In genomic region chr12:25387136-25388050, GRCh38 we compare ENCODE assay signal across 8 cellular contexts.
DNase-seq lines count a peak whose midpoint lies in the region; ATAC-seq, FAIRE-seq and TF ChIP-seq lines count a peak whose summit lies in the region.

No MANE protein-coding gene starts in this region.

- DNase-seq in CD4-positive, CD25-positive, alpha-beta regulatory T cell: peak; percentile 65 to 89 (median 84)
- DNase-seq in GM23248 (peak; percentile 94), NCI-H1694 (lab: John Stamatoyannopoulos, UW) (peak; percentile 97), T-helper 17 cell (peak; percentile 43 to 73 (median 58)), astrocyte (ENCODE audit: low read depth) (peak; percentile 73), hepatic stellate cell (ENCODE audit: low spot score) (peak; percentile 54), putamen (ENCODE audit: low spot score) (peak; percentile 86), urothelium cell line (ENCODE audit: low spot score) (peak; percentile 72)

- H3K36me3 ChIP-seq in CD4-positive, CD25-positive, alpha-beta regulatory T cell (ENCODE audit: control insufficient read depth, insufficient read depth, low read length): no peaks in the 10 kb centered on the region
- H3K36me3 ChIP-seq in GM23248 (ENCODE audit: low read depth) (no peaks in the 10 kb centered on the region), astrocyte (ENCODE audit: insufficient read depth, low read length) (no peaks in the 10 kb centered on the region)

- peaks cover 16 to 50% (median 28%) of the 10 kb centered on the region in 4 donors for H3K4me1 Mint-ChIP-seq in CD4-positive, CD25-positive, alpha-beta regulatory T cell
- H3K4me1 Mint-ChIP-seq in T-helper 17 cell (peaks cover 48% of the 10 kb centered on the region), astrocyte (ENCODE audit: low read depth, unreplicated experiment) (peaks cover 8% of the 10 kb centered on the region)

- H3K27me3 Mint-ChIP-seq in CD4-positive, CD25-positive, alpha-beta regulatory T cell: peaks cover 40% of the 10 kb centered on the region
- no peaks in the 10 kb centered on the region for H3K27me3 Mint-ChIP-seq in T-helper 17 cell
- H3K27me3 Mint-ChIP-seq in astrocyte (ENCODE audit: low read depth, unreplicated experiment): peaks cover 7% of the 10 kb centered on the region

- H3K9me2 ChIP-seq in GM23248 (ENCODE audit: insufficient read depth): no peaks in the 10 kb centered on the region

- no peak for FAIRE-seq in astrocyte (lab: Jason Lieb, UNC)
- no peak for FAIRE-seq in urothelium cell line (lab: Jason Lieb, UNC)

- peak overlapping the region; percentile 100 for H3K9ac ChIP-seq in GM23248
- H3K9ac ChIP-seq in astrocyte (ENCODE audit: low read length): peak overlapping the region; percentile 100

- H3K9me3 Mint-ChIP-seq in CD4-positive, CD25-positive, alpha-beta regulatory T cell: peaks cover 0 to 2% (median 0%) of the 10 kb centered on the region in 7 donors
- H3K9me3 Mint-ChIP-seq in astrocyte (ENCODE audit: unreplicated experiment): peaks cover 2% of the 10 kb centered on the region

- H3F3A ChIP-seq in GM23248 (ENCODE audit: insufficient read depth): peaks cover 26% of the 10 kb centered on the region

- no peaks in the 10 kb centered on the region for H4K20me1 ChIP-seq in GM23248 (ENCODE audit: insufficient read depth)
- no peaks in the 10 kb centered on the region for H4K20me1 ChIP-seq in astrocyte (ENCODE audit: insufficient read depth, low read length)

- H3K36me3 Mint-ChIP-seq in CD4-positive, CD25-positive, alpha-beta regulatory T cell: no peaks in the 10 kb centered on the region
- H3K36me3 Mint-ChIP-seq in T-helper 17 cell (ENCODE audit: low read depth) (no peaks in the 10 kb centered on the region), astrocyte (ENCODE audit: low read depth, unreplicated experiment) (no peaks in the 10 kb centered on the region)

- peak overlapping the region; percentile 94 to 98 (median 96) for H3K4me3 Mint-ChIP-seq in CD4-positive, CD25-positive, alpha-beta regulatory T cell
- peak overlapping the region; percentile 96 for H3K4me3 Mint-ChIP-seq in T-helper 17 cell
- no peak overlapping the region for H3K4me3 Mint-ChIP-seq in astrocyte (ENCODE audit: unreplicated experiment)

- peak overlapping the region; percentile 100 for H3K27ac ChIP-seq in CD4-positive, CD25-positive, alpha-beta regulatory T cell (ENCODE audit: insufficient read depth, low read length, poor library complexity, severe bottlenecking)
- H3K27ac ChIP-seq in GM23248 (peak overlapping the region; percentile 99), astrocyte (ENCODE audit: low read depth, low read length) (peak overlapping the region; percentile 100)

- peak overlapping the region; percentile 97 for H3K4me2 ChIP-seq in GM23248 (ENCODE audit: unreplicated experiment)
- H3K4me2 ChIP-seq in astrocyte (ENCODE audit: low read length): peak overlapping the region; percentile 96

- H3K4me1 ChIP-seq in CD4-positive, CD25-positive, alpha-beta regulatory T cell (ENCODE audit: control insufficient read depth, insufficient read depth, low read length, poor library complexity, severe bottlenecking): peaks cover 34% of the 10 kb centered on the region
- 0 out of 2 replicates have a peak, but pooled peaks cover 5% of the 10 kb centered on the region for H3K4me1 ChIP-seq in GM23248 (ENCODE audit: insufficient read depth)
- H3K4me1 ChIP-seq in astrocyte (ENCODE audit: insufficient read depth, low read length): peaks cover 11% of the 10 kb centered on the region

- 19% methylated on average over 16 of the region's 16 CpGs for WGBS in GM23248 (ENCODE audit: low coverage in 1 of 2, low lambda C conversion rate in 2 of 2, missing lambda C conversion rate in 2 of 2), 2 experiments

- peak; percentile 10 to 20 for ATAC-seq in CD4-positive, CD25-positive, alpha-beta regulatory T cell (ENCODE audit: low read depth in 2 of 2)
- peak; percentile 15 for ATAC-seq in T-helper 17 cell

- peak overlapping the region; percentile 67 for H2AFZ ChIP-seq in GM23248
- no peak overlapping the region for H2AFZ ChIP-seq in astrocyte (ENCODE audit: low read depth, low read length)

- in situ Hi-C loops in GM23248 (cut with MboI): no loop called here

- TF ChIP-seq CTCF in astrocyte (IDR thresholded peaks at IDR 0.05; ENCODE audit: insufficient read depth, low read depth, low read length): peak; percentile 94

- peak overlapping the region; percentile 84 for H3K4me3 ChIP-seq in CD4-positive, CD25-positive, alpha-beta regulatory T cell (ENCODE audit: low read depth, low read length)
- peak overlapping the region; percentile 81 for H3K4me3 ChIP-seq in GM23248
- peak overlapping the region; percentile 72 for H3K4me3 ChIP-seq in astrocyte (ENCODE audit: insufficient read depth, low read depth, low read length)

- no peaks in the 10 kb centered on the region for H3K9me3 ChIP-seq in CD4-positive, CD25-positive, alpha-beta regulatory T cell (ENCODE audit: control insufficient read depth in 2 of 2, low read length in 2 of 2)
- H3K9me3 ChIP-seq in GM23248 (ENCODE audit: low read depth) (no peaks in the 10 kb centered on the region), T-helper 17 cell (ENCODE audit: control insufficient read depth, low read length, poor library complexity, severe bottlenecking) (no peaks in the 10 kb centered on the region), astrocyte (ENCODE audit: insufficient read depth, low read depth, low read length) (no peaks in the 10 kb centered on the region)

- H3K27ac Mint-ChIP-seq in CD4-positive, CD25-positive, alpha-beta regulatory T cell: peak overlapping the region; percentile 85 to 100 (median 99)
- H3K27ac Mint-ChIP-seq in T-helper 17 cell (peak overlapping the region; percentile 100), astrocyte (ENCODE audit: unreplicated experiment) (peak overlapping the region; percentile 23)

- no peaks in the 10 kb centered on the region for H3K79me2 ChIP-seq in GM23248 (ENCODE audit: insufficient read depth)
- no peaks in the 10 kb centered on the region for H3K79me2 ChIP-seq in astrocyte (ENCODE audit: insufficient read depth, low read length)

- H3K27me3 ChIP-seq in CD4-positive, CD25-positive, alpha-beta regulatory T cell (ENCODE audit: control insufficient read depth, insufficient read depth, low read length): no peaks in the 10 kb centered on the region
- H3K27me3 ChIP-seq in GM23248 (replicated peaks; ENCODE audit: insufficient read depth) (no peaks in the 10 kb centered on the region), astrocyte (ENCODE audit: insufficient read depth, low read length) (no peaks in the 10 kb centered on the region)

Comparison
In these comparisons a context has a peak if more than half of its experiments do, and no peak if none do; other contexts are left out.
1. Peak in every context shown above with its lines: DNase-seq, ATAC-seq, H3K4me3 ChIP-seq and H3K27ac ChIP-seq.
2. H3K27ac Mint-ChIP-seq: peak in every context shown above with its lines; median percentile 100 in T-helper 17 cell; 99 in CD4-positive, CD25-positive, alpha-beta regulatory T cell; 23 in astrocyte.